In genomic region chr19:632228-633067, GRCh38 we compare ENCODE assay signal across 8 cellular contexts. TPM values are rescaled to one million over a fixed set of nuclear protein-coding genes. Genes with fewer than 3 reads are reported as not detected.
A peak's percentile ranks its signal among the peaks of the same experiment; 100 is the strongest.
DNase-seq lines count a peak whose midpoint lies in the region; ATAC-seq and TF ChIP-seq lines count a peak whose summit lies in the region.

No MANE protein-coding gene starts in this region.

- H4K8ac ChIP-seq in trophoblast cell (ENCODE audit: low read depth, low read length): peak overlapping the region; percentile 95

- peaks cover 14 to 20% of the 10 kb centered on the region in 2 experiments for H3K4me1 ChIP-seq in trophoblast cell (ENCODE audit: control insufficient read depth in 1 of 2, insufficient read depth in 2 of 2, low read length in 2 of 2)

- H3K36me3 ChIP-seq in trophoblast cell (ENCODE audit: control insufficient read depth in 1 of 2, insufficient read depth in 2 of 2, low read length in 2 of 2): peaks cover 12 to 19% of the 10 kb centered on the region in 2 experiments

- H3K4ac ChIP-seq in trophoblast cell (ENCODE audit: low read depth, low read length): peak overlapping the region; percentile 88

- peak overlapping the region; percentile 91 to 94 for H3K4me3 ChIP-seq in foreskin fibroblast (ENCODE audit: low read depth in 1 of 2, low read length in 2 of 2)
- peak overlapping the region; percentile 82 for H3K4me3 ChIP-seq in trophoblast cell (ENCODE audit: low read depth, low read length)

- peak overlapping the region; percentile 94 for H3K14ac ChIP-seq in trophoblast cell (ENCODE audit: low read length)

- H3K79me2 ChIP-seq in trophoblast cell (ENCODE audit: control insufficient read depth, insufficient read depth, low read length, poor library complexity): peaks cover 9% of the 10 kb centered on the region

- peak; percentile 78 for DNase-seq in EH (ENCODE audit: low read depth)
- DNase-seq in LHCN-M2 (ENCODE audit: low read depth): peak; percentile 32
- peak; percentile 84 for DNase-seq in activated CD8-positive, alpha-beta memory T cell treated with anti-CD3 and anti-CD28 coated beads, Interleukin-2, amount 50 U/mL, for 48 hours
- DNase-seq in foreskin fibroblast: peak; percentile 36 to 80
- DNase-seq in trophoblast cell: peak; percentile 38 to 58
- no peak for DNase-seq in nucleus accumbens (lab: John Stamatoyannopoulos, UW)

- H3K4me2 ChIP-seq in trophoblast cell (ENCODE audit: low read length): peak overlapping the region; percentile 97

- H3K18ac ChIP-seq in trophoblast cell (ENCODE audit: low read length): peak overlapping the region; percentile 77

- H2AFZ ChIP-seq in trophoblast cell (ENCODE audit: insufficient read depth, low read length, poor library complexity): peak overlapping the region; percentile 91

- H3K9me3 ChIP-seq in trophoblast cell (ENCODE audit: insufficient read depth, low read depth, low read length): peaks cover 2% of the 10 kb centered on the region

- H3K79me1 ChIP-seq in trophoblast cell (ENCODE audit: low read length): peaks cover 10% of the 10 kb centered on the region

- H3K27ac ChIP-seq in trophoblast cell (ENCODE audit: low read depth, low read length): peak overlapping the region; percentile 62

- H4K91ac ChIP-seq in trophoblast cell (ENCODE audit: low read depth, low read length): peak overlapping the region; percentile 76

- peak; percentile 9 for ATAC-seq in GM21619 (IDR thresholded peaks at IDR 0.05; ENCODE audit: unreplicated experiment)
- ATAC-seq in GM18870 (IDR thresholded peaks at IDR 0.05; ENCODE audit: unreplicated experiment): no peak

- peak overlapping the region; percentile 57 for H2BK5ac ChIP-seq in trophoblast cell (ENCODE audit: low read depth, low read length, poor library complexity)

- no peaks in the 10 kb centered on the region for H3K27me3 ChIP-seq in trophoblast cell (ENCODE audit: insufficient read depth, low read length)

- WGBS in trophoblast cell (ENCODE audit: extremely low coverage, insufficient coverage, insufficient read length): no CpG with 5 or more reads among the region's 47 CpGs

- peak overlapping the region; percentile 79 for H3K9ac ChIP-seq in trophoblast cell (ENCODE audit: low read length)

- no peak for TF ChIP-seq CTCF in foreskin fibroblast (IDR thresholded peaks at IDR 0.05; ENCODE audit: low read depth, low read length)

- H2BK120ac ChIP-seq in trophoblast cell (ENCODE audit: insufficient read depth, low read length, poor library complexity): peak overlapping the region; percentile 74

- peak overlapping the region; percentile 92 for H2AK5ac ChIP-seq in trophoblast cell (ENCODE audit: low read length)

- no peak overlapping the region for H2BK12ac ChIP-seq in trophoblast cell (ENCODE audit: low read length)

- H4K12ac ChIP-seq in trophoblast cell (ENCODE audit: low read depth, low read length): peak overlapping the region; percentile 97

- H3K23ac ChIP-seq in trophoblast cell (ENCODE audit: low read length): no peak overlapping the region

RNA-seq across cellular contexts. Expression of gene POLRMT, which starts 0.9 kb away (rescaled TPM):
- total RNA-seq in LHCN-M2 (2014; rRNA removed): 42.4 and 44.4 TPM in 2 replicates
- 43.3 TPM for polyA plus RNA-seq in LHCN-M2 (2012)
- 35.6 and 40.7 TPM in 2 replicates for polyA plus RNA-seq in trophoblast cell (2013)

RNA-seq across cellular contexts. Expression of gene FGF22, which starts 7.2 kb away (rescaled TPM):
- not detected in 2 replicates for total RNA-seq in LHCN-M2 (2014; rRNA removed)
- 0.16 TPM for polyA plus RNA-seq in LHCN-M2 (2012)
- 0.47 and 0.48 TPM in 2 replicates for polyA plus RNA-seq in trophoblast cell (2013)

RNA-seq across cellular contexts. Expression of gene RNF126, which starts 30.6 kb away (rescaled TPM):
- total RNA-seq in LHCN-M2 (2014; rRNA removed): 73.6 and 88.4 TPM in 2 replicates
- polyA plus RNA-seq in LHCN-M2 (2012): 50.6 TPM
- polyA plus RNA-seq in trophoblast cell (2013): 70.7 and 73.5 TPM in 2 replicates

RNA-seq across cellular contexts. Expression of gene HCN2, which starts 42.8 kb away (rescaled TPM):
- total RNA-seq in LHCN-M2 (2014; rRNA removed): 1.4 and 1.9 TPM in 2 replicates
- polyA plus RNA-seq in LHCN-M2 (2012): 8.6 TPM
- polyA plus RNA-seq in trophoblast cell (2013): 0.73 and 0.79 TPM in 2 replicates

RNA-seq across cellular contexts. Expression of gene FSTL3, which starts 43.7 kb away (rescaled TPM):
- 125 and 217 TPM in 2 replicates for total RNA-seq in LHCN-M2 (2014; rRNA removed)
- 206 TPM for polyA plus RNA-seq in LHCN-M2 (2012)
- polyA plus RNA-seq in trophoblast cell (2013): 15.0 and 16.0 TPM in 2 replicates

Comparison
In these comparisons a context has a peak if more than half of its experiments do, and no peak if none do; other contexts are left out.
1. DNase-seq: peak in EH (single experiment), LHCN-M2 (single experiment), activated CD8-positive, alpha-beta memory T cell treated with anti-CD3 and anti-CD28 coated beads, Interleukin-2, amount 50 U/mL, for 48 hours (single experiment), foreskin fibroblast (2 of 2) and trophoblast cell (2 of 2); none in nucleus accumbens (0 of 56).